Comparison of ENCODE assay signal across 15 cellular contexts in genomic region chr3:71384393-71384792, GRCh38.
DNase-seq lines count a peak whose midpoint lies in the region; ATAC-seq and TF ChIP-seq lines count a peak whose summit lies in the region.
"Had no signal": no experiment of that assay in that cellular context is flagged by ENCODE, and none has a peak within 500 bp of the region (broad histone marks: within the 10 kb centered on the region; RNA-seq: fewer than 3 reads in every experiment).

No MANE protein-coding gene starts in this region.

- ATAC-seq in activated B cell treated with CpG ODN at 0.5 μM for 24 hours (ENCODE audit: low read depth) (no peak), HG03159 (IDR thresholded peaks at IDR 0.05; ENCODE audit: unreplicated experiment) (no peak)
- peak; percentile 51 for ATAC-seq in stimulated activated naive CD8-positive, alpha-beta T cell treated with anti-CD3 and anti-CD28 coated beads, Interleukin-15, Interleukin-2, amounts not matched to agents 100 U/mL and 50 U/mL, for 24 hours
- ATAC-seq: esophagus mucosa, HCT116 had no signal

- H3K4me1 Mint-ChIP-seq in activated naive CD4-positive, alpha-beta T cell treated with anti-CD3 and anti-CD28 coated beads for 36 hours (ENCODE audit: low read depth), result peaks cover 85% of the 10 kb centered on the region
- peaks cover 78% of the 10 kb centered on the region for H3K4me1 Mint-ChIP-seq in activated B cell treated with CpG ODN at 0.5 μM for 24 hours

- CTCF ChIA-PET in activated naive CD4-positive, alpha-beta T cell treated with anti-CD3 and anti-CD28 coated beads for 36 hours (lab: Charles Lee), result interaction anchor here (0.9 to 3.8 kb wide), 3 partner anchors 14 to 24 kb away, joined by 3 to 12 read pairs (median 3); no protein-coding TSS in a partner anchor
- CTCF ChIA-PET in activated B cell treated with CpG ODN at 0.5 μM for 24 hours (lab: Charles Lee), result interaction anchor here (1.4 kb wide), 1 partner anchor 14 kb away, joined by 3 read pairs; no protein-coding TSS in a partner anchor

- H3K4me3 Mint-ChIP-seq in activated naive CD4-positive, alpha-beta T cell treated with anti-CD3 and anti-CD28 coated beads for 36 hours, result peak overlapping the region; percentile 30
- H3K4me3 Mint-ChIP-seq in activated B cell treated with CpG ODN at 0.5 μM for 24 hours, result peak overlapping the region; percentile 3
- H3K4me3 Mint-ChIP-seq: IgD-negative memory B cell; T-helper 1 cell treated with Interleukin-12 subunit alpha and Interleukin-12 subunit beta and Interleukin-4 antibody, amounts not matched to agents 30 μg/mL and 1 μg/mL, for 36 hours had no signal

- no peaks in the 10 kb centered on the region for H3K27me3 Mint-ChIP-seq in activated naive CD4-positive, alpha-beta T cell treated with anti-CD3 and anti-CD28 coated beads for 36 hours (ENCODE audit: low read depth)
- H3K27me3 Mint-ChIP-seq in activated B cell treated with CpG ODN at 0.5 μM for 24 hours, result no peaks in the 10 kb centered on the region

- POLR2A ChIA-PET in activated B cell treated with CpG ODN at 0.5 μM for 24 hours (lab: Charles Lee), result interaction anchor here (0.9 to 2.4 kb wide), 2 partner anchors 25 to 198 kb away, joined by 3 to 8 read pairs; no protein-coding TSS in a partner anchor

- no peaks in the 10 kb centered on the region for H3K36me3 Mint-ChIP-seq in activated naive CD4-positive, alpha-beta T cell treated with anti-CD3 and anti-CD28 coated beads for 36 hours (ENCODE audit: low read depth)
- H3K36me3 Mint-ChIP-seq in activated B cell treated with CpG ODN at 0.5 μM for 24 hours (ENCODE audit: low read depth), result peaks cover 3% of the 10 kb centered on the region
- H3K36me3 Mint-ChIP-seq: IgD-negative memory B cell had no signal

- TF ChIP-seq CTCF in activated B cell treated with CpG ODN at 0.5 μM for 24 hours (IDR thresholded peaks at IDR 0.05), result no peak

- no peaks in the 10 kb centered on the region for H3K9me3 Mint-ChIP-seq in activated naive CD4-positive, alpha-beta T cell treated with anti-CD3 and anti-CD28 coated beads for 36 hours
- H3K9me3 Mint-ChIP-seq in activated B cell treated with CpG ODN at 0.5 μM for 24 hours, result peaks cover 3% of the 10 kb centered on the region
- H3K9me3 Mint-ChIP-seq: T-helper 1 cell treated with Interleukin-12 subunit alpha and Interleukin-12 subunit beta and Interleukin-4 antibody, amounts not matched to agents 30 μg/mL and 1 μg/mL, for 36 hours had no signal

- H3K27ac Mint-ChIP-seq in activated naive CD4-positive, alpha-beta T cell treated with anti-CD3 and anti-CD28 coated beads for 36 hours, result peak overlapping the region; percentile 76
- peak overlapping the region; percentile 95 for H3K27ac Mint-ChIP-seq in activated B cell treated with CpG ODN at 0.5 μM for 24 hours
- H3K27ac Mint-ChIP-seq: IgD-negative memory B cell; T-helper 1 cell treated with Interleukin-12 subunit alpha and Interleukin-12 subunit beta and Interleukin-4 antibody, amounts not matched to agents 30 μg/mL and 1 μg/mL, for 36 hours had no signal

- intact Hi-C loops in activated naive CD4-positive, alpha-beta T cell treated with anti-CD3 and anti-CD28 coated beads for 36 hours (cut with micrococcal nuclease), result loop anchor here (5.0 kb wide), 4 partner anchors 257 to 612 kb away; no protein-coding TSS in a partner anchor
- intact Hi-C loops in activated B cell treated with CpG ODN at 0.5 μM for 24 hours (cut with micrococcal nuclease), result no loop called here

- no peak for DNase-seq in activated naive CD4-positive, alpha-beta T cell treated with anti-CD3 and anti-CD28 coated beads for 36 hours
- no peak for DNase-seq in activated naive CD4-positive, alpha-beta T cell (lab: John Stamatoyannopoulos, UW)
- DNase-seq in activated B cell treated with CpG ODN at 0.5 μM for 24 hours (no peak), kidney tubule cell (ENCODE audit: low spot score) (peak; percentile 20), AG20443 (ENCODE audit: low spot score) (no peak), epidermal melanocyte (ENCODE audit: insufficient read length, low spot score) (no peak)
- DNase-seq in stimulated activated naive CD8-positive, alpha-beta T cell treated with anti-CD3 and anti-CD28 coated beads, Interleukin-15, Interleukin-2, amounts not matched to agents 100 U/mL and 50 U/mL, for 24 hours, result no peak
- DNase-seq: activated CD4-positive, alpha-beta T cell treated with anti-CD3 and anti-CD28 coated beads for 4 hours; NCI-H1105; ovary had no signal
